ENCODE assay signal across 1 cellular context in the genomic region with DNA sequence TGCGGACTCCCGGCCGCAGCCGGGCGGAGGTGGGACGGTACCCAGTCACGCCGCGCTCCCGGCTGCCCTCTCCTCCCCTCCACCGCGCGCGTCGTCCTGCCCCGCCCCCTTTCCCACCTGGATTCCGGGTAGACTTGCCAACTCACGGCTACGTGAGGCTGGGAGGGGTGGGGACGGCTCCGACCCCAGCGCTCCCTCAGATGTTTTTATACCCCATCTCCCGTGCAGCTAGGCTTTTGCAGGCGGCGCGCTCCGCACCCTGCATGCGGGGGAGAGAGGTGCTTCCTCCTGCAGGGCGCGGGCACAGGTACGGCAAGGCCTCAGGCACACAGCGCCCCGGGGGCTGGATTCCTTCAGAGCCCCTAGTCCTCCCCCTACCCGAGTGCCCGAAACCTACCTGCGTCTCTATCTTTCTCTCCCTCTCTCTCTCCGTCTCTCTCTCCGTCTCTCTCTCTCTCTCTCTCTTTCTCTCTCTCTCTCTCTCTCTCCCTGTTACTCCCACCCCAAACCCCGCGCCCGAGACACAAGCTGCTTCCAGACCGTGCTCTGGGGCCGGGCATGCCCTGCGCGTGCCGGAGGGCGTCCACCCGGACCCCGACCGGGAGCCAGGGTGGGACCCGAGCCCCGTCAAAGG.
TF ChIP-seq lines count a peak whose summit lies in the region.

No MANE protein-coding gene starts in this region.

TF ChIP-seq in WTC11, 78 proteins besides CTCF, POLR2A, EP300 and RAD21 (continued from another document):
- TF ChIP-seq, protein P1, sequence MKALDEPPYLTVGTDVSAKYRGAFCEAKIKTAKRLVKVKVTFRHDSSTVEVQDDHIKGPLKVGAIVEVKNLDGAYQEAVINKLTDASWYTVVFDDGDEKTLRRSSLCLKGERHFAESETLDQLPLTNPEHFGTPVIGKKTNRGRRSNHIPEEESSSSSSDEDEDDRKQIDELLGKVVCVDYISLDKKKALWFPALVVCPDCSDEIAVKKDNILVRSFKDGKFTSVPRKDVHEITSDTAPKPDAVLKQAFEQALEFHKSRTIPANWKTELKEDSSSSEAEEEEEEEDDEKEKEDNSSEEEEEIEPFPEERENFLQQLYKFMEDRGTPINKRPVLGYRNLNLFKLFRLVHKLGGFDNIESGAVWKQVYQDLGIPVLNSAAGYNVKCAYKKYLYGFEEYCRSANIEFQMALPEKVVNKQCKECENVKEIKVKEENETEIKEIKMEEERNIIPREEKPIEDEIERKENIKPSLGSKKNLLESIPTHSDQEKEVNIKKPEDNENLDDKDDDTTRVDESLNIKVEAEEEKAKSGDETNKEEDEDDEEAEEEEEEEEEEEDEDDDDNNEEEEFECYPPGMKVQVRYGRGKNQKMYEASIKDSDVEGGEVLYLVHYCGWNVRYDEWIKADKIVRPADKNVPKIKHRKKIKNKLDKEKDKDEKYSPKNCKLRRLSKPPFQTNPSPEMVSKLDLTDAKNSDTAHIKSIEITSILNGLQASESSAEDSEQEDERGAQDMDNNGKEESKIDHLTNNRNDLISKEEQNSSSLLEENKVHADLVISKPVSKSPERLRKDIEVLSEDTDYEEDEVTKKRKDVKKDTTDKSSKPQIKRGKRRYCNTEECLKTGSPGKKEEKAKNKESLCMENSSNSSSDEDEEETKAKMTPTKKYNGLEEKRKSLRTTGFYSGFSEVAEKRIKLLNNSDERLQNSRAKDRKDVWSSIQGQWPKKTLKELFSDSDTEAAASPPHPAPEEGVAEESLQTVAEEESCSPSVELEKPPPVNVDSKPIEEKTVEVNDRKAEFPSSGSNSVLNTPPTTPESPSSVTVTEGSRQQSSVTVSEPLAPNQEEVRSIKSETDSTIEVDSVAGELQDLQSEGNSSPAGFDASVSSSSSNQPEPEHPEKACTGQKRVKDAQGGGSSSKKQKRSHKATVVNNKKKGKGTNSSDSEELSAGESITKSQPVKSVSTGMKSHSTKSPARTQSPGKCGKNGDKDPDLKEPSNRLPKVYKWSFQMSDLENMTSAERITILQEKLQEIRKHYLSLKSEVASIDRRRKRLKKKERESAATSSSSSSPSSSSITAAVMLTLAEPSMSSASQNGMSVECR (CRISPR knock-in tag; IDR thresholded peaks at IDR 0.05; ENCODE audit: borderline replicate concordance): no peak
- TF ChIP-seq, protein P2, sequence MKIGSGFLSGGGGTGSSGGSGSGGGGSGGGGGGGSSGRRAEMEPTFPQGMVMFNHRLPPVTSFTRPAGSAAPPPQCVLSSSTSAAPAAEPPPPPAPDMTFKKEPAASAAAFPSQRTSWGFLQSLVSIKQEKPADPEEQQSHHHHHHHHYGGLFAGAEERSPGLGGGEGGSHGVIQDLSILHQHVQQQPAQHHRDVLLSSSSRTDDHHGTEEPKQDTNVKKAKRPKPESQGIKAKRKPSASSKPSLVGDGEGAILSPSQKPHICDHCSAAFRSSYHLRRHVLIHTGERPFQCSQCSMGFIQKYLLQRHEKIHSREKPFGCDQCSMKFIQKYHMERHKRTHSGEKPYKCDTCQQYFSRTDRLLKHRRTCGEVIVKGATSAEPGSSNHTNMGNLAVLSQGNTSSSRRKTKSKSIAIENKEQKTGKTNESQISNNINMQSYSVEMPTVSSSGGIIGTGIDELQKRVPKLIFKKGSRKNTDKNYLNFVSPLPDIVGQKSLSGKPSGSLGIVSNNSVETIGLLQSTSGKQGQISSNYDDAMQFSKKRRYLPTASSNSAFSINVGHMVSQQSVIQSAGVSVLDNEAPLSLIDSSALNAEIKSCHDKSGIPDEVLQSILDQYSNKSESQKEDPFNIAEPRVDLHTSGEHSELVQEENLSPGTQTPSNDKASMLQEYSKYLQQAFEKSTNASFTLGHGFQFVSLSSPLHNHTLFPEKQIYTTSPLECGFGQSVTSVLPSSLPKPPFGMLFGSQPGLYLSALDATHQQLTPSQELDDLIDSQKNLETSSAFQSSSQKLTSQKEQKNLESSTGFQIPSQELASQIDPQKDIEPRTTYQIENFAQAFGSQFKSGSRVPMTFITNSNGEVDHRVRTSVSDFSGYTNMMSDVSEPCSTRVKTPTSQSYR (CRISPR knock-in tag; IDR thresholded peaks at IDR 0.05): no peak
- no peak for TF ChIP-seq EMX1 (CRISPR knock-in tag; IDR thresholded peaks at IDR 0.05)
TF ChIP-seq in WTC11: peak in this region for 2.
